10 cellular contexts compared by ENCODE assay signal in the genomic region with DNA sequence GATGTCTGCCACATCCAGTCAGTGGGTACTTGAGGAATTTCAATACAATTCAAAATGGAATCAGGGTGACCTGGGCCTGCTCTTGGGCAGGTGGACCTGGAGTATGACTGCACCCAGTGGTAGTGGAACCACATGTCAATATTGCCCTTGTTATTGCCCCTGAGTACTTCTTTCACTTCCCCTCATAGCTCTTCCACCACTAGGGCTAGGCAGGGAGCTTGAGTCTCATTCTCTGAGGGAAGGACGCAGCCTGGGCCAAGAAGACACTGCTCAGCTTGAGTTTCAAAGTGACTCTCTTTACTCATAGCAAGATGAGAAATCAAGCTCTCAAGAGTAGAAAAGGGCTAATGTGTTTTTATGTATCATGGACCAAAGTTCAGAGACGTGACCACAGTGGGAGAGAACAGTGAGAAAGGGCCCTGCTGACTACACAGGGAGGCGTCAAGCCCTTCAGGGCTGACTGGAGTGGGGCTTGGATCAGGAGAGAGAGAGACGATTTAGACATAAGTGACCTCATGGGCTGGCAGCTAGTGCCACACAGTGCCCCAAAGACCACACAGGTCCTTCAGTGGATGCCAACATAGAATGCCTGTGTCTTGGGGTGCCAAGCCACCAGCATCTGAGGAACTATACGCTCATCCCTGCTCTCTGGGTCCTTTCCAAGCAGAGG. TPM values are rescaled to one million over a fixed set of nuclear protein-coding genes. Genes with fewer than 3 reads are reported as not detected.
DNase-seq lines count a peak whose midpoint lies in the region; ATAC-seq and TF ChIP-seq lines count a peak whose summit lies in the region.
"Had no signal": no experiment of that assay in that cellular context is flagged by ENCODE, and none has a peak within 500 bp of the region (broad histone marks: within the 10 kb centered on the region; RNA-seq: fewer than 3 reads in every experiment).

No MANE protein-coding gene starts in this region.

- H3K9me3 Mint-ChIP-seq in activated T-helper 1 cell treated with anti-CD3 and anti-CD28 coated beads, Interleukin-12 subunit alpha, Interleukin-12 subunit beta, Interleukin-2, Interleukin-4 antibody, amounts not matched to agents 30 ng/mL and 10 ng/mL and 1 ng/mL, durations not matched to agents 14 hours and 24 hours and 36 hours = no peaks in the 10 kb centered on the region

- peak; percentile 73 for ATAC-seq in GM19372 (IDR thresholded peaks at IDR 0.05; ENCODE audit: low read depth, unreplicated experiment)
- ATAC-seq in HG03039 (IDR thresholded peaks at IDR 0.05; ENCODE audit: unreplicated experiment) = peak; percentile 66

- H3K27ac ChIP-seq in coronary artery = no peak overlapping the region

- DNase-seq in GM12865 (ENCODE audit: low read depth) = peak; percentile 90
- peak; percentile 71 for DNase-seq in RPMI8226
- DNase-seq in NCI-H446 treated with DMSO at 0.1 percent for 48 hours (lab: John Stamatoyannopoulos, UW) = no peak
- DNase-seq in NCI-H1105 (lab: John Stamatoyannopoulos, UW) = no peak
- DNase-seq in coronary artery (ENCODE audit: low spot score) = no peak
- DNase-seq in activated T-helper 1 cell treated with anti-CD3 and anti-CD28 coated beads, Interleukin-12 subunit alpha, Interleukin-12 subunit beta, Interleukin-2, Interleukin-4 antibody, amounts not matched to agents 30 ng/mL and 10 ng/mL and 1 ng/mL, durations not matched to agents 14 hours and 24 hours and 36 hours (ENCODE audit: low spot score) = no peak
- DNase-seq: Caco-2, glutamatergic neuron had no signal

- H3K4me3 ChIP-seq in GM12865 (ENCODE audit: low read depth, low read length) (no peak overlapping the region), coronary artery (no peak overlapping the region)

- peak; percentile 35 for TF ChIP-seq CTCF in GM12865 (IDR thresholded peaks at IDR 0.05; ENCODE audit: insufficient read depth, low read depth, low read length, missing control alignments)
- TF ChIP-seq CTCF in coronary artery (IDR thresholded peaks at IDR 0.05) = no peak

- H3K4me3 Mint-ChIP-seq in activated T-helper 1 cell treated with anti-CD3 and anti-CD28 coated beads, Interleukin-12 subunit alpha, Interleukin-12 subunit beta, Interleukin-2, Interleukin-4 antibody, amounts not matched to agents 30 ng/mL and 10 ng/mL and 1 ng/mL, durations not matched to agents 14 hours and 24 hours and 36 hours = no peak overlapping the region

- no peak overlapping the region for H3K27ac Mint-ChIP-seq in activated T-helper 1 cell treated with anti-CD3 and anti-CD28 coated beads, Interleukin-12 subunit alpha, Interleukin-12 subunit beta, Interleukin-2, Interleukin-4 antibody, amounts not matched to agents 30 ng/mL and 10 ng/mL and 1 ng/mL, durations not matched to agents 14 hours and 24 hours and 36 hours

- no peaks in the 10 kb centered on the region for H3K36me3 Mint-ChIP-seq in activated T-helper 1 cell treated with anti-CD3 and anti-CD28 coated beads, Interleukin-12 subunit alpha, Interleukin-12 subunit beta, Interleukin-2, Interleukin-4 antibody, amounts not matched to agents 30 ng/mL and 10 ng/mL and 1 ng/mL, durations not matched to agents 14 hours and 24 hours and 36 hours (ENCODE audit: low read depth)

- H3K4me1 Mint-ChIP-seq in activated T-helper 1 cell treated with anti-CD3 and anti-CD28 coated beads, Interleukin-12 subunit alpha, Interleukin-12 subunit beta, Interleukin-2, Interleukin-4 antibody, amounts not matched to agents 30 ng/mL and 10 ng/mL and 1 ng/mL, durations not matched to agents 14 hours and 24 hours and 36 hours (ENCODE audit: low read depth) = no peaks in the 10 kb centered on the region

- H3K27me3 Mint-ChIP-seq in activated T-helper 1 cell treated with anti-CD3 and anti-CD28 coated beads, Interleukin-12 subunit alpha, Interleukin-12 subunit beta, Interleukin-2, Interleukin-4 antibody, amounts not matched to agents 30 ng/mL and 10 ng/mL and 1 ng/mL, durations not matched to agents 14 hours and 24 hours and 36 hours (ENCODE audit: insufficient read depth) = peaks cover 2% of the 10 kb centered on the region

- intact Hi-C loops in activated T-helper 1 cell treated with anti-CD3 and anti-CD28 coated beads, Interleukin-12 subunit alpha, Interleukin-12 subunit beta, Interleukin-2, Interleukin-4 antibody, amounts not matched to agents 30 ng/mL and 10 ng/mL and 1 ng/mL, durations not matched to agents 14 hours and 24 hours and 36 hours (cut with micrococcal nuclease) = no loop called here

RNA-seq across cellular contexts. Expression of a gene that starts 12.8 kb away (rescaled TPM):
- total RNA-seq in activated T-helper 1 cell treated with anti-CD3 and anti-CD28 coated beads, Interleukin-12 subunit alpha, Interleukin-12 subunit beta, Interleukin-2, Interleukin-4 antibody, amounts not matched to agents 30 ng/mL and 10 ng/mL and 1 ng/mL, durations not matched to agents 14 hours and 24 hours and 36 hours = 2,193 and 2,194 TPM in 2 replicates

RNA-seq across cellular contexts. Expression of a gene that starts 60.0 kb away (rescaled TPM):
- 31.0 and 31.9 TPM in 2 replicates for total RNA-seq in activated T-helper 1 cell treated with anti-CD3 and anti-CD28 coated beads, Interleukin-12 subunit alpha, Interleukin-12 subunit beta, Interleukin-2, Interleukin-4 antibody, amounts not matched to agents 30 ng/mL and 10 ng/mL and 1 ng/mL, durations not matched to agents 14 hours and 24 hours and 36 hours

Comparison
In these comparisons a context has a peak if more than half of its experiments do, and no peak if none do; other contexts are left out.
1. DNase-seq: peak in GM12865 (single experiment) and RPMI8226 (single experiment); none in NCI-H446 treated with DMSO at 0.1 percent for 48 hours (single experiment), NCI-H1105 (single experiment), coronary artery (single experiment) and activated T-helper 1 cell treated with anti-CD3 and anti-CD28 coated beads, Interleukin-12 subunit alpha, Interleukin-12 subunit beta, Interleukin-2, Interleukin-4 antibody, amounts not matched to agents 30 ng/mL and 10 ng/mL and 1 ng/mL, durations not matched to agents 14 hours and 24 hours and 36 hours (single experiment).